In genomic region chr2:234691968-234692955, GRCh38 we compare ENCODE assay signal across 1 cellular context.
TF ChIP-seq lines count a peak whose summit lies in the region.

No MANE protein-coding gene starts in this region.

TF ChIP-seq in HepG2, 621 proteins besides CTCF, POLR2A, EP300 and RAD21 (continued from another document and continues in another):
- TF ChIP-seq, protein P1, sequence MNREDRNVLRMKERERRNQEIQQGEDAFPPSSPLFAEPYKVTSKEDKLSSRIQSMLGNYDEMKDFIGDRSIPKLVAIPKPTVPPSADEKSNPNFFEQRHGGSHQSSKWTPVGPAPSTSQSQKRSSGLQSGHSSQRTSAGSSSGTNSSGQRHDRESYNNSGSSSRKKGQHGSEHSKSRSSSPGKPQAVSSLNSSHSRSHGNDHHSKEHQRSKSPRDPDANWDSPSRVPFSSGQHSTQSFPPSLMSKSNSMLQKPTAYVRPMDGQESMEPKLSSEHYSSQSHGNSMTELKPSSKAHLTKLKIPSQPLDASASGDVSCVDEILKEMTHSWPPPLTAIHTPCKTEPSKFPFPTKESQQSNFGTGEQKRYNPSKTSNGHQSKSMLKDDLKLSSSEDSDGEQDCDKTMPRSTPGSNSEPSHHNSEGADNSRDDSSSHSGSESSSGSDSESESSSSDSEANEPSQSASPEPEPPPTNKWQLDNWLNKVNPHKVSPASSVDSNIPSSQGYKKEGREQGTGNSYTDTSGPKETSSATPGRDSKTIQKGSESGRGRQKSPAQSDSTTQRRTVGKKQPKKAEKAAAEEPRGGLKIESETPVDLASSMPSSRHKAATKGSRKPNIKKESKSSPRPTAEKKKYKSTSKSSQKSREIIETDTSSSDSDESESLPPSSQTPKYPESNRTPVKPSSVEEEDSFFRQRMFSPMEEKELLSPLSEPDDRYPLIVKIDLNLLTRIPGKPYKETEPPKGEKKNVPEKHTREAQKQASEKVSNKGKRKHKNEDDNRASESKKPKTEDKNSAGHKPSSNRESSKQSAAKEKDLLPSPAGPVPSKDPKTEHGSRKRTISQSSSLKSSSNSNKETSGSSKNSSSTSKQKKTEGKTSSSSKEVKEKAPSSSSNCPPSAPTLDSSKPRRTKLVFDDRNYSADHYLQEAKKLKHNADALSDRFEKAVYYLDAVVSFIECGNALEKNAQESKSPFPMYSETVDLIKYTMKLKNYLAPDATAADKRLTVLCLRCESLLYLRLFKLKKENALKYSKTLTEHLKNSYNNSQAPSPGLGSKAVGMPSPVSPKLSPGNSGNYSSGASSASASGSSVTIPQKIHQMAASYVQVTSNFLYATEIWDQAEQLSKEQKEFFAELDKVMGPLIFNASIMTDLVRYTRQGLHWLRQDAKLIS (CRISPR knock-in tag; IDR thresholded peaks at IDR 0.05) = no peak
- TF ChIP-seq POLR2G (IDR thresholded peaks at IDR 0.05; ENCODE audit: low read depth, low read length) (0 out of 2 replicates have a peak, but pooled peaks have one; percentile 30), SMC3 (IDR thresholded peaks at IDR 0.05; ENCODE audit: low read length) (peak; percentile 5; the same call in 1 of the 2 replicates), ZNF709 (CRISPR knock-in tag; IDR thresholded peaks at IDR 0.05) (no peak), RCOR2 (CRISPR knock-in tag; IDR thresholded peaks at IDR 0.05) (peak; percentile 58), HDAC2 (CRISPR knock-in tag; IDR thresholded peaks at IDR 0.05) (peak; percentile 45), ZMYM3 (CRISPR knock-in tag; IDR thresholded peaks at IDR 0.05) (peak; percentile 75), CEBPG (CRISPR knock-in tag; IDR thresholded peaks at IDR 0.05) (peak; percentile 86), TIGD3 (CRISPR knock-in tag; IDR thresholded peaks at IDR 0.05; ENCODE audit: borderline replicate concordance) (no peak), ZNF660 (CRISPR knock-in tag; IDR thresholded peaks at IDR 0.05; ENCODE audit: borderline replicate concordance, low read depth) (no peak), ZNF629 (CRISPR knock-in tag; conservative IDR thresholded peaks at IDR 0.05) (no peak), MBD4 (IDR thresholded peaks at IDR 0.05; ENCODE audit: borderline replicate concordance, low read length) (no peak), KLF16 (CRISPR knock-in tag; IDR thresholded peaks at IDR 0.05) (0 out of 4 replicates have a peak, but pooled peaks of 1 of the 2 experiments have one; percentile 32), ZNF784 (CRISPR knock-in tag; IDR thresholded peaks at IDR 0.05; ENCODE audit: borderline replicate concordance) (no peak), WIZ (CRISPR knock-in tag; IDR thresholded peaks at IDR 0.05) (no peak), GMEB1 (CRISPR knock-in tag; IDR thresholded peaks at IDR 0.05; ENCODE audit: borderline replicate concordance) (no peak), ZNF138 (CRISPR knock-in tag; IDR thresholded peaks at IDR 0.05; ENCODE audit: low read depth) (no peak), SAP130 (CRISPR knock-in tag; IDR thresholded peaks at IDR 0.05; ENCODE audit: low read depth) (peak; percentile 61), MTA1 (CRISPR knock-in tag; IDR thresholded peaks at IDR 0.05; ENCODE audit: borderline replicate concordance) (no peak), ZNF652 (CRISPR knock-in tag; IDR thresholded peaks at IDR 0.05; ENCODE audit: borderline replicate concordance, low read depth) (no peak), TARDBP (CRISPR knock-in tag; IDR thresholded peaks at IDR 0.05) (no peak)
- TF ChIP-seq, protein P2, sequence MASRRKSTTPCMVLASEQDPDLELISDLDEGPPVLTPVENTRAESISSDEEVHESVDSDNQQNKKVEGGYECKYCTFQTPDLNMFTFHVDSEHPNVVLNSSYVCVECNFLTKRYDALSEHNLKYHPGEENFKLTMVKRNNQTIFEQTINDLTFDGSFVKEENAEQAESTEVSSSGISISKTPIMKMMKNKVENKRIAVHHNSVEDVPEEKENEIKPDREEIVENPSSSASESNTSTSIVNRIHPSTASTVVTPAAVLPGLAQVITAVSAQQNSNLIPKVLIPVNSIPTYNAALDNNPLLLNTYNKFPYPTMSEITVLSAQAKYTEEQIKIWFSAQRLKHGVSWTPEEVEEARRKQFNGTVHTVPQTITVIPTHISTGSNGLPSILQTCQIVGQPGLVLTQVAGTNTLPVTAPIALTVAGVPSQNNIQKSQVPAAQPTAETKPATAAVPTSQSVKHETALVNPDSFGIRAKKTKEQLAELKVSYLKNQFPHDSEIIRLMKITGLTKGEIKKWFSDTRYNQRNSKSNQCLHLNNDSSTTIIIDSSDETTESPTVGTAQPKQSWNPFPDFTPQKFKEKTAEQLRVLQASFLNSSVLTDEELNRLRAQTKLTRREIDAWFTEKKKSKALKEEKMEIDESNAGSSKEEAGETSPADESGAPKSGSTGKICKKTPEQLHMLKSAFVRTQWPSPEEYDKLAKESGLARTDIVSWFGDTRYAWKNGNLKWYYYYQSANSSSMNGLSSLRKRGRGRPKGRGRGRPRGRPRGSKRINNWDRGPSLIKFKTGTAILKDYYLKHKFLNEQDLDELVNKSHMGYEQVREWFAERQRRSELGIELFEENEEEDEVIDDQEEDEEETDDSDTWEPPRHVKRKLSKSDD (CRISPR knock-in tag; IDR thresholded peaks at IDR 0.05; ENCODE audit: low read depth) = no peak; the same call in 1 of the 2 replicates
- TF ChIP-seq, protein P3, sequence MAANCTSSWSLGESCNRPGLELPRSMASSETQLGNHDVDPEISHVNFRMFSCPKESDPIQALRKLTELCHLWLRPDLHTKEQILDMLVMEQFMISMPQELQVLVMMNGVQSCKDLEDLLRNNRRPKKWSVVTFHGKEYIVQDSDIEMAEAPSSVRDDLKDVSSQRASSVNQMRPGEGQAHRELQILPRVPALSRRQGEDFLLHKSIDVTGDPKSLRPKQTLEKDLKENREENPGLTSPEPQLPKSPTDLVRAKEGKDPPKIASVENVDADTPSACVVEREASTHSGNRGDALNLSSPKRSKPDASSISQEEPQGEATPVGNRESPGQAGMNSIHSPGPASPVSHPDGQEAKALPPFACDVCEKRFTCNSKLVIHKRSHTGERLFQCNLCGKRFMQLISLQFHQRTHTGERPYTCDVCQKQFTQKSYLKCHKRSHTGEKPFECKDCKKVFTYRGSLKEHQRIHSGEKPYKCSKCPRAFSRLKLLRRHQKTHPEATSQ (CRISPR knock-in tag; IDR thresholded peaks at IDR 0.05; ENCODE audit: borderline replicate concordance) = no peak
- TF ChIP-seq, protein P4, sequence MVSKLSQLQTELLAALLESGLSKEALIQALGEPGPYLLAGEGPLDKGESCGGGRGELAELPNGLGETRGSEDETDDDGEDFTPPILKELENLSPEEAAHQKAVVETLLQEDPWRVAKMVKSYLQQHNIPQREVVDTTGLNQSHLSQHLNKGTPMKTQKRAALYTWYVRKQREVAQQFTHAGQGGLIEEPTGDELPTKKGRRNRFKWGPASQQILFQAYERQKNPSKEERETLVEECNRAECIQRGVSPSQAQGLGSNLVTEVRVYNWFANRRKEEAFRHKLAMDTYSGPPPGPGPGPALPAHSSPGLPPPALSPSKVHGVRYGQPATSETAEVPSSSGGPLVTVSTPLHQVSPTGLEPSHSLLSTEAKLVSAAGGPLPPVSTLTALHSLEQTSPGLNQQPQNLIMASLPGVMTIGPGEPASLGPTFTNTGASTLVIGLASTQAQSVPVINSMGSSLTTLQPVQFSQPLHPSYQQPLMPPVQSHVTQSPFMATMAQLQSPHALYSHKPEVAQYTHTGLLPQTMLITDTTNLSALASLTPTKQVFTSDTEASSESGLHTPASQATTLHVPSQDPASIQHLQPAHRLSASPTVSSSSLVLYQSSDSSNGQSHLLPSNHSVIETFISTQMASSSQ (IDR thresholded peaks at IDR 0.05; ENCODE audit: low read depth) = no peak
- TF ChIP-seq, protein P4 (CRISPR knock-in tag; IDR thresholded peaks at IDR 0.05; ENCODE audit: borderline replicate concordance) = no peak
- TF ChIP-seq, protein P5, sequence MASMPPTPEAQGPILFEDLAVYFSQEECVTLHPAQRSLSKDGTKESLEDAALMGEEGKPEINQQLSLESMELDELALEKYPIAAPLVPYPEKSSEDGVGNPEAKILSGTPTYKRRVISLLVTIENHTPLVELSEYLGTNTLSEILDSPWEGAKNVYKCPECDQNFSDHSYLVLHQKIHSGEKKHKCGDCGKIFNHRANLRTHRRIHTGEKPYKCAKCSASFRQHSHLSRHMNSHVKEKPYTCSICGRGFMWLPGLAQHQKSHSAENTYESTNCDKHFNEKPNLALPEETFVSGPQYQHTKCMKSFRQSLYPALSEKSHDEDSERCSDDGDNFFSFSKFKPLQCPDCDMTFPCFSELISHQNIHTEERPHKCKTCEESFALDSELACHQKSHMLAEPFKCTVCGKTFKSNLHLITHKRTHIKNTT (CRISPR knock-in tag; IDR thresholded peaks at IDR 0.05) = no peak
- TF ChIP-seq, protein P6, sequence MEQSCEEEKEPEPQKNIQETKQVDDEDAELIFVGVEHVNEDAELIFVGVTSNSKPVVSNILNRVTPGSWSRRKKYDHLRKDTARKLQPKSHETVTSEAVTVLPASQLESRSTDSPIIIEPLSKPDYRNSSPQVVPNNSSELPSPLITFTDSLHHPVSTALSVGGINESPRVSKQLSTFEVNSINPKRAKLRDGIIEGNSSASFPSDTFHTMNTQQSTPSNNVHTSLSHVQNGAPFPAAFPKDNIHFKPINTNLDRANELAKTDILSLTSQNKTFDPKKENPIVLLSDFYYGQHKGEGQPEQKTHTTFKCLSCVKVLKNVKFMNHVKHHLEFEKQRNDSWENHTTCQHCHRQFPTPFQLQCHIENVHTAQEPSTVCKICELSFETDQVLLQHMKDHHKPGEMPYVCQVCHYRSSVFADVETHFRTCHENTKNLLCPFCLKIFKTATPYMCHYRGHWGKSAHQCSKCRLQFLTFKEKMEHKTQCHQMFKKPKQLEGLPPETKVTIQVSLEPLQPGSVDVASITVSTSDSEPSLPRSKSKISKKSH (CRISPR knock-in tag; IDR thresholded peaks at IDR 0.05; ENCODE audit: borderline replicate concordance) = no peak
- TF ChIP-seq, protein P7, sequence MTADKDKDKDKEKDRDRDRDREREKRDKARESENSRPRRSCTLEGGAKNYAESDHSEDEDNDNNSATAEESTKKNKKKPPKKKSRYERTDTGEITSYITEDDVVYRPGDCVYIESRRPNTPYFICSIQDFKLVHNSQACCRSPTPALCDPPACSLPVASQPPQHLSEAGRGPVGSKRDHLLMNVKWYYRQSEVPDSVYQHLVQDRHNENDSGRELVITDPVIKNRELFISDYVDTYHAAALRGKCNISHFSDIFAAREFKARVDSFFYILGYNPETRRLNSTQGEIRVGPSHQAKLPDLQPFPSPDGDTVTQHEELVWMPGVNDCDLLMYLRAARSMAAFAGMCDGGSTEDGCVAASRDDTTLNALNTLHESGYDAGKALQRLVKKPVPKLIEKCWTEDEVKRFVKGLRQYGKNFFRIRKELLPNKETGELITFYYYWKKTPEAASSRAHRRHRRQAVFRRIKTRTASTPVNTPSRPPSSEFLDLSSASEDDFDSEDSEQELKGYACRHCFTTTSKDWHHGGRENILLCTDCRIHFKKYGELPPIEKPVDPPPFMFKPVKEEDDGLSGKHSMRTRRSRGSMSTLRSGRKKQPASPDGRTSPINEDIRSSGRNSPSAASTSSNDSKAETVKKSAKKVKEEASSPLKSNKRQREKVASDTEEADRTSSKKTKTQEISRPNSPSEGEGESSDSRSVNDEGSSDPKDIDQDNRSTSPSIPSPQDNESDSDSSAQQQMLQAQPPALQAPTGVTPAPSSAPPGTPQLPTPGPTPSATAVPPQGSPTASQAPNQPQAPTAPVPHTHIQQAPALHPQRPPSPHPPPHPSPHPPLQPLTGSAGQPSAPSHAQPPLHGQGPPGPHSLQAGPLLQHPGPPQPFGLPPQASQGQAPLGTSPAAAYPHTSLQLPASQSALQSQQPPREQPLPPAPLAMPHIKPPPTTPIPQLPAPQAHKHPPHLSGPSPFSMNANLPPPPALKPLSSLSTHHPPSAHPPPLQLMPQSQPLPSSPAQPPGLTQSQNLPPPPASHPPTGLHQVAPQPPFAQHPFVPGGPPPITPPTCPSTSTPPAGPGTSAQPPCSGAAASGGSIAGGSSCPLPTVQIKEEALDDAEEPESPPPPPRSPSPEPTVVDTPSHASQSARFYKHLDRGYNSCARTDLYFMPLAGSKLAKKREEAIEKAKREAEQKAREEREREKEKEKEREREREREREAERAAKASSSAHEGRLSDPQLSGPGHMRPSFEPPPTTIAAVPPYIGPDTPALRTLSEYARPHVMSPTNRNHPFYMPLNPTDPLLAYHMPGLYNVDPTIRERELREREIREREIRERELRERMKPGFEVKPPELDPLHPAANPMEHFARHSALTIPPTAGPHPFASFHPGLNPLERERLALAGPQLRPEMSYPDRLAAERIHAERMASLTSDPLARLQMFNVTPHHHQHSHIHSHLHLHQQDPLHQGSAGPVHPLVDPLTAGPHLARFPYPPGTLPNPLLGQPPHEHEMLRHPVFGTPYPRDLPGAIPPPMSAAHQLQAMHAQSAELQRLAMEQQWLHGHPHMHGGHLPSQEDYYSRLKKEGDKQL (CRISPR knock-in tag; IDR thresholded peaks at IDR 0.05; ENCODE audit: low read depth) = peak; percentile 85
